In the genomic region with DNA sequence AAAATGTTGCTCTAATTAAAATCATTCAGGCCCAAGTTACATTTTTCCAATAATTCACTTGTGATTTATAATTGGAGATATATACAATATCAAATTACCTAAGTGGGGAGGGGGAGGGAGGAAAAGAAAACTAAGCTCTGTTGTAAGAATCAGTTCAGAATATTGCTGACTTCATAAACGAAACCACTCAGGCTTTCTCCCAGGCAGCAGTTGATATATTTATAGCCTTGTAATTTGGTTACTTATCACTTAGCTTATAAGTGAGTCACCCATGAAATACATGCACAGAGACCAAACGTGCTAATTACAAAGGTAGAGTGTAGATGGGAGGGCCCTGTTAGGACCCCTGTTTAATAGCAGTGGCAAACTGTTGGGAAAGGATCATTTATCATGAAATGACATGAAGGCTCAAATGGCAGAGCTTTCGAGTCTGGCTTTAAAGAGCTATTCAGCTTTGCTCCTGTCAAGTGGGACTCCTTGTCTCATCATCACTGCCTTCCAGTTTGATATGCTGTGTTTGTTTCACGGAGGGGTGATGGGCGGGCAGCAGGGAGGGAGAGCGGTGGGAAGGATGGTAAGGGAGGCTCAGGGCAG, we compare ENCODE assay signal across 8 cellular contexts.
DNase-seq lines count a peak whose midpoint lies in the region; ATAC-seq and TF ChIP-seq lines count a peak whose summit lies in the region.

No MANE protein-coding gene starts in this region.

- no peak overlapping the region for H3K27ac Mint-ChIP-seq in activated CD4-positive, alpha-beta memory T cell treated with anti-CD3 and anti-CD28 coated beads for 36 hours
- H3K27ac Mint-ChIP-seq in GM23338: no peak overlapping the region
- no peak overlapping the region for H3K27ac Mint-ChIP-seq in MCF 10A (ENCODE audit: low read depth, unreplicated experiment)

- H3K36me3 ChIP-seq in esophagus squamous epithelium (no peaks in the 10 kb centered on the region), thymus (ENCODE audit: control insufficient read depth, insufficient read depth) (no peaks in the 10 kb centered on the region), GM23338 (ENCODE audit: insufficient read depth) (no peaks in the 10 kb centered on the region)

- WGBS in esophagus squamous epithelium, 2 donors: 45 to 53% methylated on average over 6 of the region's 6 CpGs
- WGBS in thymus: 73% methylated on average over 6 of the region's 6 CpGs

- H3K79me2 ChIP-seq in GM23338 (replicated peaks; ENCODE audit: insufficient read depth): no peaks in the 10 kb centered on the region

- H3K27me3 ChIP-seq in esophagus squamous epithelium (no peaks in the 10 kb centered on the region), thymus (ENCODE audit: control insufficient read depth, insufficient read depth) (no peaks in the 10 kb centered on the region), GM23338 (ENCODE audit: insufficient read depth) (no peaks in the 10 kb centered on the region)

- POLR2A ChIA-PET in activated CD4-positive, alpha-beta memory T cell treated with anti-CD3 and anti-CD28 coated beads for 36 hours (lab: Charles Lee): no interaction called here
- POLR2A ChIA-PET in MCF 10A (lab: Yijun Ruan, JAX): interaction anchor here (1.0 to 2.3 kb wide), 10 partner anchors 12 to 208 kb away, joined by 3 to 21 read pairs (median 4); a partner anchor contains a TSS

- TF ChIP-seq CTCF in esophagus squamous epithelium (IDR thresholded peaks at IDR 0.05) (no peak), GM23338 (conservative IDR thresholded peaks at IDR 0.05; ENCODE audit: low read depth in 2 of 2) (no peak), MCF 10A (IDR thresholded peaks at IDR 0.05; ENCODE audit: unreplicated experiment) (no peak)

- no peaks in the 10 kb centered on the region for H4K20me1 ChIP-seq in GM23338 (replicated peaks; ENCODE audit: insufficient read depth)

- peaks cover under 1 to 38% (median 8%) of the 10 kb centered on the region in 3 donors for H3K4me1 ChIP-seq in esophagus squamous epithelium
- no peaks in the 10 kb centered on the region for H3K4me1 ChIP-seq in thymus (ENCODE audit: control insufficient read depth, insufficient read depth, low read length)
- no peaks in the 10 kb centered on the region for H3K4me1 ChIP-seq in GM23338 (ENCODE audit: insufficient read depth)

- H3F3A ChIP-seq in GM23338 (replicated peaks; ENCODE audit: low read depth): no peaks in the 10 kb centered on the region

- intact Hi-C loops in esophagus squamous epithelium (cut with DNase I): no loop called here
- intact Hi-C loops in activated CD4-positive, alpha-beta memory T cell treated with anti-CD3 and anti-CD28 coated beads for 36 hours (cut with micrococcal nuclease): no loop called here
- intact Hi-C loops in MCF 10A (cut with micrococcal nuclease): no loop called here

- H3K4me3 ChIP-seq in esophagus squamous epithelium (no peak overlapping the region), thymus (ENCODE audit: low read length) (no peak overlapping the region), GM23338 (no peak overlapping the region)

- no peaks in the 10 kb centered on the region for H3K9me2 ChIP-seq in GM23338 (ENCODE audit: insufficient read depth)

- H3K4me2 ChIP-seq in GM23338: no peak overlapping the region

- H3K4me1 Mint-ChIP-seq in activated CD4-positive, alpha-beta memory T cell treated with anti-CD3 and anti-CD28 coated beads for 36 hours (ENCODE audit: low read depth): no peaks in the 10 kb centered on the region
- H3K4me1 Mint-ChIP-seq in GM23338 (peaks cover 4% of the 10 kb centered on the region; the same call in 1 of the 3 replicates), MCF 10A (ENCODE audit: insufficient read depth, unreplicated experiment) (peaks cover 25% of the 10 kb centered on the region)

- DNase-seq in NCI-H2081 (lab: John Stamatoyannopoulos, UW) (peak; percentile 25 to 76), esophagus squamous epithelium (lab: John Stamatoyannopoulos, UW) (no peak), GM23338 (ENCODE audit: low spot score) (no peak), MCF 10A (ENCODE audit: unreplicated experiment) (no peak), activated gamma-delta T cell (lab: John Stamatoyannopoulos, UW) (no peak)
- no peak for DNase-seq in activated CD4-positive, alpha-beta memory T cell treated with anti-CD3 and anti-CD28 coated beads for 36 hours

- H3K9me3 Mint-ChIP-seq in activated CD4-positive, alpha-beta memory T cell treated with anti-CD3 and anti-CD28 coated beads for 36 hours: peaks cover 5% of the 10 kb centered on the region
- peaks cover 4% of the 10 kb centered on the region; the same call in 1 of the 3 replicates for H3K9me3 Mint-ChIP-seq in GM23338
- H3K9me3 Mint-ChIP-seq in MCF 10A (ENCODE audit: unreplicated experiment): no peaks in the 10 kb centered on the region

- peak overlapping the region; percentile 0 to 87 (median 42) for H3K27ac ChIP-seq in esophagus squamous epithelium
- H3K27ac ChIP-seq in thymus (ENCODE audit: low read depth): peak overlapping the region; percentile 26
- no peak overlapping the region for H3K27ac ChIP-seq in GM23338 (ENCODE audit: low read depth)

- no peaks in the 10 kb centered on the region for H3K27me3 Mint-ChIP-seq in activated CD4-positive, alpha-beta memory T cell treated with anti-CD3 and anti-CD28 coated beads for 36 hours
- H3K27me3 Mint-ChIP-seq in GM23338 (ENCODE audit: insufficient read depth, low read depth, poor library complexity): no peaks in the 10 kb centered on the region
- no peaks in the 10 kb centered on the region for H3K27me3 Mint-ChIP-seq in MCF 10A (ENCODE audit: insufficient read depth, unreplicated experiment)

- no peak for TF ChIP-seq POLR2A in esophagus squamous epithelium (IDR thresholded peaks at IDR 0.05)

- no TSS peak for BruUV-seq in MCF 10A (replicated peaks; lab: Mats Ljungman, UMichigan)

- H2AFZ ChIP-seq in GM23338: no peak overlapping the region

- CTCF ChIA-PET in activated CD4-positive, alpha-beta memory T cell treated with anti-CD3 and anti-CD28 coated beads for 36 hours (lab: Charles Lee): interaction anchor here (0.7 kb wide), 1 partner anchor 61 kb away, joined by 3 read pairs; no protein-coding TSS in a partner anchor
- CTCF ChIA-PET in MCF 10A (lab: Yijun Ruan, JAX): interaction anchor here (0.6 to 1.8 kb wide), 6 partner anchors 19 to 214 kb away, joined by 3 to 5 read pairs (median 3); no protein-coding TSS in a partner anchor

- H3K4me3 Mint-ChIP-seq in activated CD4-positive, alpha-beta memory T cell treated with anti-CD3 and anti-CD28 coated beads for 36 hours: no peak overlapping the region
- H3K4me3 Mint-ChIP-seq in GM23338 (no peak overlapping the region), MCF 10A (ENCODE audit: unreplicated experiment) (no peak overlapping the region)

- ATAC-seq in GM21619 (IDR thresholded peaks at IDR 0.05; ENCODE audit: unreplicated experiment) (peak; percentile 89), GM23338 (no peak)

- H3K9me3 ChIP-seq in esophagus squamous epithelium (no peaks in the 10 kb centered on the region), thymus (ENCODE audit: control insufficient read depth) (no peaks in the 10 kb centered on the region)

- no peaks in the 10 kb centered on the region for H3K36me3 Mint-ChIP-seq in activated CD4-positive, alpha-beta memory T cell treated with anti-CD3 and anti-CD28 coated beads for 36 hours
- H3K36me3 Mint-ChIP-seq in GM23338 (ENCODE audit: low read depth) (no peaks in the 10 kb centered on the region), MCF 10A (ENCODE audit: insufficient read depth, unreplicated experiment) (no peaks in the 10 kb centered on the region)

TF ChIP-seq in GM23338, 12 proteins besides CTCF, POLR2A, EP300 and RAD21:
- TF ChIP-seq CREB1 (CRISPR knock-in tag; IDR thresholded peaks at IDR 0.05; ENCODE audit: low read depth) (no peak), STAT1 (IDR thresholded peaks at IDR 0.05; ENCODE audit: unreplicated experiment) (no peak), EZH2 (IDR thresholded peaks at IDR 0.05; ENCODE audit: low read depth, unreplicated experiment) (no peak), NANOG (IDR thresholded peaks at IDR 0.05; ENCODE audit: borderline replicate concordance) (no peak), POLR2AphosphoS5 (IDR thresholded peaks at IDR 0.05; ENCODE audit: low read depth) (no peak)
- TF ChIP-seq, protein P1, sequence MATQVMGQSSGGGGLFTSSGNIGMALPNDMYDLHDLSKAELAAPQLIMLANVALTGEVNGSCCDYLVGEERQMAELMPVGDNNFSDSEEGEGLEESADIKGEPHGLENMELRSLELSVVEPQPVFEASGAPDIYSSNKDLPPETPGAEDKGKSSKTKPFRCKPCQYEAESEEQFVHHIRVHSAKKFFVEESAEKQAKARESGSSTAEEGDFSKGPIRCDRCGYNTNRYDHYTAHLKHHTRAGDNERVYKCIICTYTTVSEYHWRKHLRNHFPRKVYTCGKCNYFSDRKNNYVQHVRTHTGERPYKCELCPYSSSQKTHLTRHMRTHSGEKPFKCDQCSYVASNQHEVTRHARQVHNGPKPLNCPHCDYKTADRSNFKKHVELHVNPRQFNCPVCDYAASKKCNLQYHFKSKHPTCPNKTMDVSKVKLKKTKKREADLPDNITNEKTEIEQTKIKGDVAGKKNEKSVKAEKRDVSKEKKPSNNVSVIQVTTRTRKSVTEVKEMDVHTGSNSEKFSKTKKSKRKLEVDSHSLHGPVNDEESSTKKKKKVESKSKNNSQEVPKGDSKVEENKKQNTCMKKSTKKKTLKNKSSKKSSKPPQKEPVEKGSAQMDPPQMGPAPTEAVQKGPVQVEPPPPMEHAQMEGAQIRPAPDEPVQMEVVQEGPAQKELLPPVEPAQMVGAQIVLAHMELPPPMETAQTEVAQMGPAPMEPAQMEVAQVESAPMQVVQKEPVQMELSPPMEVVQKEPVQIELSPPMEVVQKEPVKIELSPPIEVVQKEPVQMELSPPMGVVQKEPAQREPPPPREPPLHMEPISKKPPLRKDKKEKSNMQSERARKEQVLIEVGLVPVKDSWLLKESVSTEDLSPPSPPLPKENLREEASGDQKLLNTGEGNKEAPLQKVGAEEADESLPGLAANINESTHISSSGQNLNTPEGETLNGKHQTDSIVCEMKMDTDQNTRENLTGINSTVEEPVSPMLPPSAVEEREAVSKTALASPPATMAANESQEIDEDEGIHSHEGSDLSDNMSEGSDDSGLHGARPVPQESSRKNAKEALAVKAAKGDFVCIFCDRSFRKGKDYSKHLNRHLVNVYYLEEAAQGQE (IDR thresholded peaks at IDR 0.05; ENCODE audit: unreplicated experiment): no peak
TF ChIP-seq in GM23338: peak in this region for 0.

Comparison
In these comparisons a context has a peak if more than half of its experiments do, and no peak if none do; other contexts are left out.
1. DNase-seq: peak in NCI-H2081 (2 of 2); none in esophagus squamous epithelium (single experiment), activated CD4-positive, alpha-beta memory T cell treated with anti-CD3 and anti-CD28 coated beads for 36 hours (single experiment), GM23338 (single experiment), MCF 10A (single experiment) and activated gamma-delta T cell (single experiment).